Comparison of ENCODE assay signal across 9 cellular contexts in genomic region chr10:86599729-86600128, GRCh38. TPM values are rescaled to one million over a fixed set of nuclear protein-coding genes. Genes with fewer than 3 reads are reported as not detected.
DNase-seq lines count a peak whose midpoint lies in the region; ATAC-seq, FAIRE-seq and TF ChIP-seq lines count a peak whose summit lies in the region.
"Had no signal": no experiment of that assay in that cellular context is flagged by ENCODE, and none has a peak within 500 bp of the region (broad histone marks: within the 10 kb centered on the region; RNA-seq: fewer than 3 reads in every experiment).

No MANE protein-coding gene starts in this region.

- peak; percentile 55 for ATAC-seq in activated CD8-positive, alpha-beta memory T cell treated with anti-CD3 and anti-CD28 coated beads, Interleukin-2, amount 10 ng/mL, durations not matched to agents 7 days and 5 days
- ATAC-seq in HG02885 (IDR thresholded peaks at IDR 0.05; ENCODE audit: poor library complexity, unreplicated experiment): peak; percentile 69
- ATAC-seq in gastrocnemius medialis: no peak

- H3K9me3 Mint-ChIP-seq in activated CD8-positive, alpha-beta memory T cell treated with anti-CD3 and anti-CD28 coated beads, Interleukin-2, amount 10 ng/mL, durations not matched to agents 7 days and 5 days (ENCODE audit: low read depth): no peaks in the 10 kb centered on the region

- no peak overlapping the region for H3K27ac Mint-ChIP-seq in activated CD8-positive, alpha-beta memory T cell treated with anti-CD3 and anti-CD28 coated beads, Interleukin-2, amount 10 ng/mL, durations not matched to agents 7 days and 5 days

- FAIRE-seq in small intestine (lab: Jason Lieb, UNC): no peak

- 22 to 28% (median 27%) methylated on average over 4 of the region's 4 CpGs for WGBS in small intestine, 3 donors

- intact Hi-C loops in gastrocnemius medialis (cut with DNase I; ENCODE audit: low total_unique reads): no loop called here

- H3K4me1 Mint-ChIP-seq in activated CD8-positive, alpha-beta memory T cell treated with anti-CD3 and anti-CD28 coated beads, Interleukin-2, amount 10 ng/mL, durations not matched to agents 7 days and 5 days: no peaks in the 10 kb centered on the region

- no peaks in the 10 kb centered on the region for H3K27me3 ChIP-seq in small intestine (ENCODE audit: control insufficient read depth in 2 of 2, insufficient read depth in 2 of 2, low read length in 2 of 2)
- H3K27me3 ChIP-seq in gastrocnemius medialis: no peaks in the 10 kb centered on the region
- H3K27me3 ChIP-seq: BLaER1 had no signal

- TF ChIP-seq POLR2A in Raji (IDR thresholded peaks at IDR 0.05; ENCODE audit: insufficient read depth, low read depth, low read length): 0 out of 2 replicates have a peak, but pooled peaks have one; percentile 33
- TF ChIP-seq POLR2A in gastrocnemius medialis (IDR thresholded peaks at IDR 0.05): no peak

- CTCF ChIA-PET in activated CD8-positive, alpha-beta memory T cell treated with anti-CD3 and anti-CD28 coated beads, Interleukin-2, amount 10 ng/mL, durations not matched to agents 7 days and 5 days (lab: Charles Lee): no interaction called here

- H3K27me3 Mint-ChIP-seq in activated CD8-positive, alpha-beta memory T cell treated with anti-CD3 and anti-CD28 coated beads, Interleukin-2, amount 10 ng/mL, durations not matched to agents 7 days and 5 days: peaks cover 18% of the 10 kb centered on the region

- no peaks in the 10 kb centered on the region for H3K36me3 Mint-ChIP-seq in activated CD8-positive, alpha-beta memory T cell treated with anti-CD3 and anti-CD28 coated beads, Interleukin-2, amount 10 ng/mL, durations not matched to agents 7 days and 5 days

- no peaks in the 10 kb centered on the region for H3K9me3 ChIP-seq in small intestine (ENCODE audit: control insufficient read depth, low read depth)
- H3K9me3 ChIP-seq in gastrocnemius medialis: no peaks in the 10 kb centered on the region

- H3K4me3 Mint-ChIP-seq in activated CD8-positive, alpha-beta memory T cell treated with anti-CD3 and anti-CD28 coated beads, Interleukin-2, amount 10 ng/mL, durations not matched to agents 7 days and 5 days: no peak overlapping the region

- no peaks in the 10 kb centered on the region for H3K4me1 ChIP-seq in small intestine (ENCODE audit: control insufficient read depth in 2 of 2, insufficient read depth in 1 of 2, low read depth in 1 of 2, low read length in 1 of 2)
- H3K4me1 ChIP-seq in gastrocnemius medialis: no peaks in the 10 kb centered on the region
- H3K4me1 ChIP-seq: BLaER1 had no signal

- in situ Hi-C loops in gastrocnemius medialis (cut with MboI; ENCODE audit: low sequenced_read_pairs in 4 of 4): no loop called here

- H3K4me3 ChIP-seq in small intestine (ENCODE audit: low read depth in 1 of 2, low read length in 2 of 2) (no peak overlapping the region), gastrocnemius medialis (no peak overlapping the region)
- H3K4me3 ChIP-seq: BLaER1 had no signal

- DNase-seq in activated CD8-positive, alpha-beta memory T cell treated with anti-CD3 and anti-CD28 coated beads, Interleukin-2, amount 10 ng/mL, durations not matched to agents 7 days and 5 days: no peak
- no peak for DNase-seq in activated CD8-positive, alpha-beta memory T cell treated with anti-CD3 and anti-CD28 coated beads for 24 hours
- DNase-seq in small intestine (peak; percentile 60), caudate nucleus (lab: John Stamatoyannopoulos, UW) (no peak), gastrocnemius medialis (no peak)
- DNase-seq in stimulated activated CD4-positive, alpha-beta T cell treated with anti-CD3 and anti-CD28 coated beads, Interleukin-4, amount 100 ng/mL, for 1 hour: no peak

- H3K36me3 ChIP-seq in small intestine (ENCODE audit: control insufficient read depth in 2 of 2, insufficient read depth in 2 of 2, low read length in 2 of 2) (no peaks in the 10 kb centered on the region), gastrocnemius medialis (no peaks in the 10 kb centered on the region)
- H3K36me3 ChIP-seq: BLaER1 had no signal

- TF ChIP-seq CTCF in gastrocnemius medialis (IDR thresholded peaks at IDR 0.05 in 4 of 5, conservative IDR thresholded peaks at IDR 0.05 in 1 of 5): no peak

- H3K27ac ChIP-seq in small intestine (ENCODE audit: low read depth in 1 of 2, low read length in 1 of 2) (no peak overlapping the region), caudate nucleus (ENCODE audit: low read depth, low read length) (no peak overlapping the region), gastrocnemius medialis (no peak overlapping the region)
- H3K27ac ChIP-seq: BLaER1 had no signal

RNA-seq across cellular contexts. Expression of gene OPN4, which starts 54.6 kb away (rescaled TPM):
- not detected for total RNA-seq in activated CD8-positive, alpha-beta memory T cell treated with anti-CD3 and anti-CD28 coated beads, Interleukin-2, amount 10 ng/mL, durations not matched to agents 7 days and 5 days
- under 1 TPM in 1 of 3 donors, not detected in 2; 0.07 TPM for polyA plus RNA-seq in small intestine
- total RNA-seq in gastrocnemius medialis: 1 to 10 TPM in 1 of 4 donors, under 1 TPM in 2, not detected in 1; 0.13 to 4.2 (median 0.92) TPM

Comparison
In these comparisons a context has a peak if more than half of its experiments do, and no peak if none do; other contexts are left out.
1. ATAC-seq: peak in activated CD8-positive, alpha-beta memory T cell treated with anti-CD3 and anti-CD28 coated beads, Interleukin-2, amount 10 ng/mL, durations not matched to agents 7 days and 5 days (single experiment) and HG02885 (single experiment); none in gastrocnemius medialis (0 of 2).